8 cellular contexts compared by ENCODE assay signal in the genomic region with DNA sequence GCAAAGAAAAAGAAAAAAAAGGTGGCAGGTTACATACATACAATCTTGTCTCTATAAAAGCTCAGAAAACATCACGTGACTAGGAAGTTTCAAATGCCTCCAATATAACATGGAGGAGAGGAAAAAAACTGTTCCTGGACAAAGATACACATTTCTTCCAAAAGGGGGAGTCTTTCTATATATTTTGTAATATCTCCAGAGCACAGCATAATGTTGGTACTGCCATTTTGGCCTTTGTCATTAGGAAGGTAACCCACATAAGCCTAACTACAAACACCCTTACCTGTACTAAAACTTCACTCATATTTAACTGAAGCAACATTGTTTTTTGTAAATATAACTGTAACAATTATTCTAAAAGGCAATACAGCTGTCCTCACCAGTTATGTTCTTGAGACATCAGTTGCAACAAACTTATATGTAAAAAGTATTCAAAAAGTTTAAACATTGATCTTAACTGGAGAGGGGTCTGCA. TPM values are rescaled to one million over a fixed set of nuclear protein-coding genes. Genes with fewer than 3 reads are reported as not detected.
DNase-seq lines count a peak whose midpoint lies in the region; ATAC-seq and TF ChIP-seq lines count a peak whose summit lies in the region.

No MANE protein-coding gene starts in this region.

- H3K27ac Mint-ChIP-seq in CD8-positive, alpha-beta memory T cell = peak overlapping the region in 5 of 8 donors; percentile 18 to 99 (median 98)

- ATAC-seq in mucosa of descending colon (peak; percentile 61), heart right ventricle (no peak)

- intact Hi-C loops in mucosa of descending colon (cut with DNase I, micrococcal nuclease) = no loop called here
- intact Hi-C loops in heart right ventricle (cut with DNase I) = no loop called here

- CTCF ChIA-PET in CD8-positive, alpha-beta memory T cell (lab: Charles Lee) = interaction anchor here (1.4 kb wide), 1 partner anchor 9 kb away, joined by 4 read pairs; no protein-coding TSS in a partner anchor

- peaks cover 3% of the 10 kb centered on the region for H3K27me3 ChIP-seq in CD8-positive, alpha-beta memory T cell (ENCODE audit: insufficient read depth, low read length, poor library complexity, severe bottlenecking)
- H3K27me3 ChIP-seq in heart right ventricle = peaks cover 0 to 6% (median 0%) of the 10 kb centered on the region in 7 donors

- peaks cover 5% of the 10 kb centered on the region for H3K36me3 ChIP-seq in CD8-positive, alpha-beta memory T cell (ENCODE audit: insufficient read depth, low read length)
- H3K36me3 ChIP-seq in mucosa of descending colon (ENCODE audit: low read depth) (peaks cover under 1% of the 10 kb centered on the region), heart right ventricle (peaks cover 0 to 24% (median 5%) of the 10 kb centered on the region in 9 donors)

- H3K4me3 Mint-ChIP-seq in CD8-positive, alpha-beta memory T cell = peak overlapping the region; percentile 33 to 99 (median 96)

- DNase-seq in CD8-positive, alpha-beta memory T cell = no peak
- DNase-seq in HS-5 (ENCODE audit: low read depth) (peak; percentile 44), NCI-H748 treated with DMSO at 0.1 percent for 48 hours (lab: John Stamatoyannopoulos, UW) (peak; percentile 51), astrocyte of the spinal cord (ENCODE audit: low read depth, low spot score) (peak; percentile 77), mucosa of descending colon (no peak), heart right ventricle (no peak)
- no peak for DNase-seq in NK-92 treated with Interleukin-12 subunit alpha and Interleukin-12 subunit beta, amount 100 ng/mL, for 24 hours (lab: John Stamatoyannopoulos, UW)
- DNase-seq in stimulated activated CD4-positive, alpha-beta T cell treated with anti-CD3 and anti-CD28 coated beads, Interleukin-4, amount 100 ng/mL, for 1 hour = no peak

- in situ Hi-C loops in astrocyte of the spinal cord (cut with HindIII; ENCODE audit: low sequenced_read_pairs) = no loop called here

- TF ChIP-seq CTCF in astrocyte of the spinal cord (IDR thresholded peaks at IDR 0.05; ENCODE audit: low read depth, low read length) (peak; percentile 46), mucosa of descending colon (IDR thresholded peaks at IDR 0.05) (no peak), heart right ventricle (IDR thresholded peaks at IDR 0.05) (peak in 3 of 9 donors; percentile 17 to 27 (median 19))

- no peaks in the 10 kb centered on the region for H3K9me3 Mint-ChIP-seq in CD8-positive, alpha-beta memory T cell

- peaks cover 39% of the 10 kb centered on the region for H3K4me1 ChIP-seq in CD8-positive, alpha-beta memory T cell (ENCODE audit: insufficient read depth, low read length)
- peaks cover 42% of the 10 kb centered on the region for H3K4me1 ChIP-seq in mucosa of descending colon (ENCODE audit: low read depth)
- H3K4me1 ChIP-seq in heart right ventricle = peaks cover 2 to 39% (median 30%) of the 10 kb centered on the region in 9 donors

- peaks cover 29 to 45% (median 44%) of the 10 kb centered on the region in 3 donors for H3K4me1 Mint-ChIP-seq in CD8-positive, alpha-beta memory T cell

- 68 to 93% methylated on average over 1 of the region's 1 CpG for WGBS in heart right ventricle, 2 donors

- peaks cover 0 to 31% (median 9%) of the 10 kb centered on the region in 3 donors for H3K36me3 Mint-ChIP-seq in CD8-positive, alpha-beta memory T cell

- H3K9me3 ChIP-seq in CD8-positive, alpha-beta memory T cell (ENCODE audit: low read length) = no peaks in the 10 kb centered on the region
- H3K9me3 ChIP-seq in mucosa of descending colon = no peaks in the 10 kb centered on the region
- no peaks in the 10 kb centered on the region for H3K9me3 ChIP-seq in heart right ventricle

- peak overlapping the region; percentile 89 for H3K4me3 ChIP-seq in CD8-positive, alpha-beta memory T cell (ENCODE audit: low read length)
- H3K4me3 ChIP-seq in astrocyte of the spinal cord (ENCODE audit: low read depth, low read length) (peak overlapping the region; percentile 96), mucosa of descending colon (no peak overlapping the region), heart right ventricle (peak overlapping the region in 5 of 10 donors; percentile 77 to 90 (median 85))

- peak overlapping the region; percentile 98 for H3K27ac ChIP-seq in CD8-positive, alpha-beta memory T cell (ENCODE audit: low read depth, low read length)
- peak overlapping the region in 2 of 10 donors; percentile 91 to 92 for H3K27ac ChIP-seq in heart right ventricle

- POLR2A ChIA-PET in CD8-positive, alpha-beta memory T cell (lab: Charles Lee) = interaction anchor here (0.6 kb wide), 1 partner anchor 68 kb away, joined by 3 read pairs; a partner anchor contains a TSS

- H3K27me3 Mint-ChIP-seq in CD8-positive, alpha-beta memory T cell = peaks cover 7 to 27% of the 10 kb centered on the region in 2 donors

RNA-seq across cellular contexts. Expression of a gene that starts 1.2 kb away (rescaled TPM):
- total RNA-seq in CD8-positive, alpha-beta memory T cell = 1,000 to 10,000 TPM; 1,052 to 1,053 TPM
- 675 TPM for polyA plus RNA-seq in CD8-positive, alpha-beta memory T cell
- total RNA-seq in mucosa of descending colon (100 to 1,000 TPM; 460 to 520 (median 486) TPM), heart right ventricle (100 to 1,000 TPM; 359 to 410 (median 399) TPM)
- polyA plus RNA-seq in heart right ventricle = 100 to 1,000 TPM; 283 to 714 TPM

RNA-seq across cellular contexts. Expression of a gene that starts 48.4 kb away (rescaled TPM):
- under 1 TPM; 0.09 to 0.22 TPM for total RNA-seq in CD8-positive, alpha-beta memory T cell
- not detected for polyA plus RNA-seq in CD8-positive, alpha-beta memory T cell
- total RNA-seq in mucosa of descending colon = under 1 TPM in 1 of 3 donors, not detected in 2; 0.16 TPM
- total RNA-seq in heart right ventricle = under 1 TPM in 4 of 10 donors, not detected in 6; 0.10 to 0.15 (median 0.13) TPM
- polyA plus RNA-seq in heart right ventricle = under 1 TPM in 1 of 2 donors, not detected in 1; 0.07 TPM

Comparison
In these comparisons a context has a peak if more than half of its experiments do, and no peak if none do; other contexts are left out.
1. DNase-seq: peak in HS-5 (single experiment), NCI-H748 treated with DMSO at 0.1 percent for 48 hours (single experiment) and astrocyte of the spinal cord (single experiment); none in CD8-positive, alpha-beta memory T cell (0 of 5), mucosa of descending colon (0 of 3), NK-92 treated with Interleukin-12 subunit alpha and Interleukin-12 subunit beta, amount 100 ng/mL, for 24 hours (single experiment), stimulated activated CD4-positive, alpha-beta T cell treated with anti-CD3 and anti-CD28 coated beads, Interleukin-4, amount 100 ng/mL, for 1 hour (single experiment) and heart right ventricle (0 of 2).